Comparison of ENCODE assay signal across 8 cellular contexts in genomic region chr11:18699848-18700261, GRCh38. TPM values are rescaled to one million over a fixed set of nuclear protein-coding genes. Genes with fewer than 3 reads are reported as not detected.
DNase-seq lines count a peak whose midpoint lies in the region; ATAC-seq, FAIRE-seq and TF ChIP-seq lines count a peak whose summit lies in the region.

No MANE protein-coding gene starts in this region.

- H2BK5ac ChIP-seq in H1 (ENCODE audit: low read depth, low read length): no peak overlapping the region

- H3K4me1 Mint-ChIP-seq in nephron progenitor cell: peaks cover 38% of the 10 kb centered on the region

- H3K36me3 Mint-ChIP-seq in nephron progenitor cell (ENCODE audit: low read depth): no peaks in the 10 kb centered on the region

- no peak overlapping the region for H3K23ac ChIP-seq in H1 (ENCODE audit: insufficient read length)

- no peak overlapping the region for H3K4ac ChIP-seq in H1 (replicated peaks; ENCODE audit: insufficient read length, low read depth, low read length)

- no peaks in the 10 kb centered on the region for H3K79me1 ChIP-seq in H1 (ENCODE audit: low read depth, low read length)

- no peak for TF ChIP-seq RAD21 in H1 (IDR thresholded peaks at IDR 0.05 in 1 of 2, conservative IDR thresholded peaks at IDR 0.05 in 1 of 2; ENCODE audit: low read depth in 2 of 2, low read length in 2 of 2)

- H4K91ac ChIP-seq in H1 (replicated peaks; ENCODE audit: insufficient read length, low read length): no peak overlapping the region

- H3K4me2 ChIP-seq in BLaER1 treated with 17β-estradiol and CSF1 and Interleukin-3, amounts not matched to agents 10 nM and 100 nM: peak overlapping the region; percentile 79 to 100 (median 96)
- peak overlapping the region; percentile 75 to 79; a peak in 3 of 4 replicates for H3K4me2 ChIP-seq in H1 (ENCODE audit: insufficient read depth in 1 of 2, low read depth in 2 of 2, low read length in 2 of 2)

- TF ChIP-seq POLR2A in H1 (IDR thresholded peaks at IDR 0.05; ENCODE audit: control extremely low read depth in 1 of 2, low read depth in 2 of 2, low read length in 2 of 2): no peak

- peaks cover 0 to 40% (median 0%) of the 10 kb centered on the region in 11 experiments; a peak in 5 of 22 replicates for H4K20me1 ChIP-seq in BLaER1 treated with 17β-estradiol and CSF1 and Interleukin-3, amounts not matched to agents 10 nM and 100 nM
- no peaks in the 10 kb centered on the region for H4K20me1 ChIP-seq in H1 (replicated peaks in 1 of 2; ENCODE audit: control insufficient read depth in 1 of 2, insufficient read depth in 2 of 2, low read length in 2 of 2)

- no peaks in the 10 kb centered on the region for H3K79me2 ChIP-seq in H1 (ENCODE audit: control insufficient read depth in 1 of 2, insufficient read depth in 2 of 2, low read length in 2 of 2)

- peaks cover 8% of the 10 kb centered on the region for H3K23me2 ChIP-seq in H1 (ENCODE audit: low read depth, low read length)

- H3K27ac ChIP-seq in BLaER1 treated with 17β-estradiol and CSF1 and Interleukin-3, amounts not matched to agents 10 nM and 100 nM: peak overlapping the region in 7 of 11 experiments; percentile 72 to 90 (median 81); a peak in 9 of 22 replicates
- no peak overlapping the region for H3K27ac ChIP-seq in H1 (ENCODE audit: low read depth, low read length)

- FAIRE-seq in H1 (lab: Jason Lieb, UNC): no peak

- H3K27me3 Mint-ChIP-seq in nephron progenitor cell (ENCODE audit: low read depth, poor library complexity): peaks cover 68% of the 10 kb centered on the region

- no peak overlapping the region for H3K56ac ChIP-seq in H1 (replicated peaks; ENCODE audit: insufficient read length, low read depth, low read length)

- no peak overlapping the region for H2BK15ac ChIP-seq in H1 (ENCODE audit: low read length)

- POLR2A ChIA-PET in H1 (lab: Charles Lee; ENCODE audit: partially characterized antibody): interaction anchor here (1.4 kb wide), 1 partner anchor 16 kb away, joined by 3 read pairs; no protein-coding TSS in a partner anchor

- no peak overlapping the region for H2AFZ ChIP-seq in H1 (ENCODE audit: low read length)

- H3K9me3 ChIP-seq in BLaER1 treated with 17β-estradiol and CSF1 and Interleukin-3, amounts not matched to agents 10 nM and 100 nM (replicated peaks in 1 of 11): no peaks in the 10 kb centered on the region
- H3K9me3 ChIP-seq in H1 (ENCODE audit: insufficient read depth in 2 of 2, low read depth in 1 of 2, low read length in 1 of 2): no peaks in the 10 kb centered on the region

- TF ChIP-seq CTCF in H1 (IDR thresholded peaks at IDR 0.05; ENCODE audit: control extremely low read depth in 1 of 3, insufficient read depth in 1 of 3, low read depth in 1 of 3, low read length in 3 of 3) (no peak), nephron progenitor cell (IDR thresholded peaks at IDR 0.05) (no peak)

- H2BK120ac ChIP-seq in H1 (replicated peaks; ENCODE audit: low read depth, low read length): no peak overlapping the region

- peaks cover 0 to 6% (median 0%) of the 10 kb centered on the region in 11 experiments; a peak in 5 of 22 replicates for H3K27me3 ChIP-seq in BLaER1 treated with 17β-estradiol and CSF1 and Interleukin-3, amounts not matched to agents 10 nM and 100 nM
- peaks cover 0 to 7% (median 5%) of the 10 kb centered on the region in 4 experiments; a peak in 5 of 7 replicates for H3K27me3 ChIP-seq in H1 (replicated peaks in 1 of 4; ENCODE audit: control insufficient read depth in 3 of 4, extremely low read depth in 1 of 4, insufficient read depth in 3 of 4, low read length in 3 of 4)

- no peak overlapping the region for H4K8ac ChIP-seq in H1 (ENCODE audit: extremely low read depth, insufficient read depth, low read length)

- no peak overlapping the region for H4K5ac ChIP-seq in H1 (ENCODE audit: insufficient read length, low read depth, low read length)

- H3K4me3 Mint-ChIP-seq in nephron progenitor cell: peak overlapping the region; percentile 84

- no peak overlapping the region for H2AK5ac ChIP-seq in H1 (ENCODE audit: low read depth, low read length)

- no peak overlapping the region for H2BK12ac ChIP-seq in H1 (ENCODE audit: low read depth, low read length)

- no peaks in the 10 kb centered on the region for H3K9me3 Mint-ChIP-seq in nephron progenitor cell

- DNase-seq in MV-4-11 (lab: John Stamatoyannopoulos, UW) (peak; percentile 66), H1 (ENCODE audit: low read depth in 1 of 2, low spot score in 2 of 2) (no peak), nephron progenitor cell (no peak), NCI-H1694 treated with DMSO at 0.1 percent for 48 hours (lab: John Stamatoyannopoulos, UW) (no peak)

- peak overlapping the region; percentile 70 to 95 (median 93); a peak in 16 of 20 replicates for H3K4me3 ChIP-seq in BLaER1 treated with 17β-estradiol and CSF1 and Interleukin-3, amounts not matched to agents 10 nM and 100 nM
- peak overlapping the region; percentile 47 to 87 (median 57); a peak in 5 of 8 replicates for H3K4me3 ChIP-seq in H1 (ENCODE audit: extremely low read depth in 1 of 4, insufficient read depth in 2 of 4, low read depth in 3 of 4, low read length in 4 of 4)

- H3K27ac Mint-ChIP-seq in nephron progenitor cell: no peak overlapping the region

- no peak overlapping the region for H2BK20ac ChIP-seq in H1 (ENCODE audit: low read length)

- peak overlapping the region in 10 of 11 experiments; percentile 79 to 93 (median 84); a peak in 12 of 22 replicates for H3K9ac ChIP-seq in BLaER1 treated with 17β-estradiol and CSF1 and Interleukin-3, amounts not matched to agents 10 nM and 100 nM
- H3K9ac ChIP-seq in H1 (replicated peaks in 1 of 4; ENCODE audit: extremely low read depth in 1 of 4, low read depth in 3 of 4, low read length in 3 of 4): no peak overlapping the region; a peak in 1 of 7 replicates

- no peak overlapping the region for H3K14ac ChIP-seq in H1 (ENCODE audit: insufficient read length)

- H3K36me3 ChIP-seq in BLaER1 treated with 17β-estradiol and CSF1 and Interleukin-3, amounts not matched to agents 10 nM and 100 nM: peaks cover 0 to 41% (median 0%) of the 10 kb centered on the region in 11 experiments; a peak in 9 of 22 replicates
- no peaks in the 10 kb centered on the region for H3K36me3 ChIP-seq in H1 (ENCODE audit: control insufficient read depth in 2 of 4, insufficient read depth in 4 of 4, low read length in 3 of 4)

- 81% methylated on average over 3 of the region's 3 CpGs; no CpG with 5 or more reads in 1 of the 2 experiments for whole genome bisulfite sequencing in H1 (ENCODE audit: extremely low coverage in 1 of 2, insufficient coverage in 1 of 2, insufficient read length in 1 of 2, insufficient replicate concordance in 2 of 2, low coverage in 1 of 2, low lambda C conversion rate in 2 of 2, missing lambda C conversion rate in 1 of 2), 2 experiments

- TF ChIP-seq EP300 in H1 (IDR thresholded peaks at IDR 0.05; ENCODE audit: borderline replicate concordance in 1 of 2, low read depth in 2 of 2, low read length in 2 of 2): no peak

- H3K18ac ChIP-seq in H1 (ENCODE audit: extremely low read depth, low read length): no peak overlapping the region

- no peak for ATAC-seq in GM18517 (IDR thresholded peaks at IDR 0.05; ENCODE audit: unreplicated experiment)
- no peak for ATAC-seq in GM21737 (IDR thresholded peaks at IDR 0.05; ENCODE audit: unreplicated experiment)
- no peak for ATAC-seq in GM18502 (IDR thresholded peaks at IDR 0.05; ENCODE audit: poor library complexity, unreplicated experiment)

- H3K4me1 ChIP-seq in BLaER1 treated with 17β-estradiol and CSF1 and Interleukin-3, amounts not matched to agents 10 nM and 100 nM: peaks cover 19 to 49% (median 34%) of the 10 kb centered on the region in 10 experiments
- peaks cover 0 to 9% (median 2%) of the 10 kb centered on the region in 4 experiments; a peak in 3 of 7 replicates for H3K4me1 ChIP-seq in H1 (replicated peaks in 1 of 4; ENCODE audit: control insufficient read depth in 3 of 4, insufficient read depth in 4 of 4, low read length in 3 of 4)

- CTCF ChIA-PET in H1 (lab: Charles Lee; ENCODE audit: partially characterized antibody): interaction anchor here (1.8 kb wide), 1 partner anchor 24 kb away, joined by 5 read pairs; no protein-coding TSS in a partner anchor

TF ChIP-seq in H1, 55 proteins besides CTCF, POLR2A, EP300 and RAD21 (continues in another document):
- TF ChIP-seq CHD1 (IDR thresholded peaks at IDR 0.05; ENCODE audit: low read depth, low read length) (no peak), SIN3A (conservative IDR thresholded peaks at IDR 0.05 in 1 of 2, IDR thresholded peaks at IDR 0.05 in 1 of 2; ENCODE audit: low read depth in 1 of 2, low read length in 2 of 2) (no peak), BCL11A (IDR thresholded peaks at IDR 0.05; ENCODE audit: low read depth in 2 of 2, low read length in 2 of 2) (no peak), E2F6 (IDR thresholded peaks at IDR 0.05) (no peak), CBX5 (IDR thresholded peaks at IDR 0.05; ENCODE audit: low read depth, low read length) (no peak), CTBP2 (IDR thresholded peaks at IDR 0.05; ENCODE audit: borderline replicate concordance, insufficient read depth, insufficient read length, low read length) (no peak), JUN (IDR thresholded peaks at IDR 0.05; ENCODE audit: low read depth, low read length) (no peak)

RNA-seq across cellular contexts. Expression of gene TMEM86A, which starts 1.3 kb away (rescaled TPM):
- total RNA-seq in H1 (2021; fragmentation: NEBNext Ultra II Directional; extraction: Animal tissue kit (Norgen Biotek cat#: 25700)): 1.7 and 2.0 TPM in 2 replicates
- polyA plus RNA-seq in H1 (2011; rRNA removed): 1.5 and 2.4 TPM in 2 replicates
- 2.1 TPM for polyA plus RNA-seq in H1 (2011; cell fraction: cytosol; rRNA removed)
- polyA plus RNA-seq in H1 (2011; cell fraction: nucleus; rRNA removed): 5.1 TPM
- polyA plus RNA-seq in H1 (2012, experiment 1 of 2): 1.4 to 2.6 TPM (median 1.7 TPM) in 4 replicates
- polyA plus RNA-seq in H1 (2012, experiment 2 of 2): 1.8 TPM
- polyA plus RNA-seq in H1 (2013, experiment 1 of 2): 1.4 TPM
- 1.6 TPM for polyA plus RNA-seq in H1 (2013, experiment 2 of 2)
- polyA minus RNA-seq in H1 (2011; rRNA and poly(A)+ RNA removed): 1.8 and 4.3 TPM in 2 replicates
- polyA minus RNA-seq in H1 (2011; cell fraction: cytosol; rRNA and poly(A)+ RNA removed): 1.0 TPM
- 7.3 TPM for polyA minus RNA-seq in H1 (2011; cell fraction: nucleus; rRNA and poly(A)+ RNA removed)

RNA-seq across cellular contexts. Expression of gene IGSF22, which starts 26.1 kb away (rescaled TPM):
- total RNA-seq in H1 (2021; fragmentation: NEBNext Ultra II Directional; extraction: Animal tissue kit (Norgen Biotek cat#: 25700)): not detected in 2 replicates
- polyA plus RNA-seq in H1 (2011; rRNA removed): 0.06 and 0.14 TPM in 2 replicates
- 0.09 TPM for polyA plus RNA-seq in H1 (2011; cell fraction: cytosol; rRNA removed)
- polyA plus RNA-seq in H1 (2011; cell fraction: nucleus; rRNA removed): 0.24 TPM
- 0.05 to 0.61 TPM (median 0.11 TPM) in 3 of 4 replicates, not detected in the other for polyA plus RNA-seq in H1 (2012, experiment 1 of 2)
- polyA plus RNA-seq in H1 (2012, experiment 2 of 2): 0.34 TPM
- polyA plus RNA-seq in H1 (2013, experiment 1 of 2): 0.04 TPM
- polyA plus RNA-seq in H1 (2013, experiment 2 of 2): 0.02 TPM
- 0.03 and 0.07 TPM in 2 replicates for polyA minus RNA-seq in H1 (2011; rRNA and poly(A)+ RNA removed)
- not detected for polyA minus RNA-seq in H1 (2011; cell fraction: cytosol; rRNA and poly(A)+ RNA removed)
- 1.1 TPM for polyA minus RNA-seq in H1 (2011; cell fraction: nucleus; rRNA and poly(A)+ RNA removed)

Comparison
In these comparisons a context has a peak if more than half of its experiments do, and no peak if none do; other contexts are left out.
1. H3K9ac ChIP-seq: peak in BLaER1 treated with 17β-estradiol and CSF1 and Interleukin-3, amounts not matched to agents 10 nM and 100 nM (10 of 11); none in H1 (0 of 4).